ENCODE assay signal across 19 cellular contexts in the genomic region with DNA sequence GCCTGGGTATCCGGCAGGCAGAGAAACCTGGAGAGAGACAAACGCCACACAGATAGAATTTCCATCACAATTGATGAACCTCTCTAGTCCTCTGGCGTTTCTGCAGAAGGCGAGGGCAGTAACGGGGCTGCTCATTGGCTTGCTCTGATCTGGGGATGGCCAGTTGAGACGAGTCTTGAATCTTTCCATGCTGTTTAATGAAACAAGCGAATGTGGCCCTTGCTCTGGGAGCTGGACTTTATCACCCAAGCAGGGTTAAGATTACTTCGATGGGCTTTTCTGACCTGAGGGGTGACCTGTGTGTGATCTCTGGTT. TPM values are rescaled to one million over a fixed set of nuclear protein-coding genes. Genes with fewer than 3 reads are reported as not detected.
DNase-seq lines count a peak whose midpoint lies in the region; TF ChIP-seq lines count a peak whose summit lies in the region.
"Had no signal": no experiment of that assay in that cellular context is flagged by ENCODE, and none has a peak within 500 bp of the region (broad histone marks: within the 10 kb centered on the region; RNA-seq: fewer than 3 reads in every experiment).

No MANE protein-coding gene starts in this region.

- H3K18ac ChIP-seq in H9 (ENCODE audit: insufficient read length, low read depth, low read length): peak overlapping the region; percentile 18

- no peak overlapping the region for H4K91ac ChIP-seq in H9 (ENCODE audit: insufficient read length, low read depth, low read length)

- H3K4me2 ChIP-seq in H9 (ENCODE audit: insufficient read depth, insufficient read length, low read length) (peak overlapping the region; percentile 55), OCI-LY3 (ENCODE audit: low read length) (peak overlapping the region; percentile 72), parathyroid adenoma (ENCODE audit: low read length) (peak overlapping the region; percentile 86)

- DNase-seq in H9 (peak; percentile 78), COLO829 (ENCODE audit: low spot score) (no peak)
- DNase-seq in stimulated activated CD4-positive, alpha-beta T cell treated with anti-CD3 and anti-CD28 coated beads, Interleukin-1b, Interleukin-23, amount 100 ng/mL, for 48 hours: no peak
- DNase-seq in activated naive CD4-positive, alpha-beta T cell treated with anti-CD3 and anti-CD28 coated beads, Interleukin-2, amount 50 U/mL, for 16 hours: no peak
- DNase-seq: CD8-positive, alpha-beta memory T cell; DMS79; foreskin fibroblast; IMR-90; NCI-H1417; NCI-H510A treated with DMSO at 0.1 percent for 48 hours had no signal

- peaks cover 4% of the 10 kb centered on the region; the same call in 1 of the 2 replicates for H3K4me1 ChIP-seq in H9 (ENCODE audit: insufficient read depth, low read length)
- peaks cover 16% of the 10 kb centered on the region for H3K4me1 ChIP-seq in OCI-LY3 (ENCODE audit: low read length)
- peaks cover 10% of the 10 kb centered on the region for H3K4me1 ChIP-seq in iPS-15b (ENCODE audit: control insufficient read depth, insufficient read depth, low read length)
- no peaks in the 10 kb centered on the region for H3K4me1 ChIP-seq in parathyroid adenoma

- WGBS in H9 (ENCODE audit: extremely low coverage, insufficient read length, low lambda C conversion rate): no CpG with 5 or more reads among the region's 8 CpGs

- H3K4me3 ChIP-seq in OCI-LY3 (ENCODE audit: low read length) (peak overlapping the region; percentile 63), iPS-15b (ENCODE audit: low read depth, low read length) (peak overlapping the region; percentile 52), parathyroid adenoma (ENCODE audit: low read depth, low read length) (peak overlapping the region; percentile 72)
- H3K4me3 ChIP-seq: suprapubic skin, vagina had no signal

- H2BK20ac ChIP-seq in H9 (ENCODE audit: low read depth, low read length, poor library complexity, severe bottlenecking): no peak overlapping the region

- no peak overlapping the region for H3K23ac ChIP-seq in H9 (ENCODE audit: insufficient read length, low read depth, low read length)

- H3K23me2 ChIP-seq in H9 (ENCODE audit: insufficient read length, low read depth, low read length, poor library complexity, severe bottlenecking): peaks cover 5% of the 10 kb centered on the region

- no peak overlapping the region for H2BK120ac ChIP-seq in H9 (ENCODE audit: low read depth, low read length, poor library complexity, severe bottlenecking)

- H3K56ac ChIP-seq in H9 (ENCODE audit: insufficient read length, low read depth, low read length): no peak overlapping the region

- no peaks in the 10 kb centered on the region for H3K9me3 ChIP-seq in H9 (ENCODE audit: control insufficient read depth, low read depth, low read length)
- H3K9me3 ChIP-seq in OCI-LY3 (ENCODE audit: insufficient read depth, low read length): no peaks in the 10 kb centered on the region
- no peaks in the 10 kb centered on the region for H3K9me3 ChIP-seq in iPS-15b (ENCODE audit: control insufficient read depth, insufficient read depth, low read length)
- no peaks in the 10 kb centered on the region for H3K9me3 ChIP-seq in parathyroid adenoma (ENCODE audit: control insufficient read depth, low read length)
- H3K9me3 ChIP-seq: suprapubic skin, vagina had no signal

- peak overlapping the region; percentile 65 to 75 for H3K4me3 Mint-ChIP-seq in H9
- H3K4me3 Mint-ChIP-seq: CD8-positive, alpha-beta memory T cell; central memory CD8-positive, alpha-beta T cell; naive thymus-derived CD4-positive, alpha-beta T cell; T-helper 1 cell treated with Interleukin-12 subunit alpha and Interleukin-12 subunit beta and Interleukin-4 antibody, amounts not matched to agents 30 μg/mL and 1 μg/mL, for 36 hours had no signal

- H3K14ac ChIP-seq in H9 (ENCODE audit: insufficient read depth, low read length): no peak overlapping the region; the same call in 1 of the 2 replicates

- peaks cover 13% of the 10 kb centered on the region for H3K27me3 Mint-ChIP-seq in H9 (ENCODE audit: low read depth)

- H3K9ac ChIP-seq in H9 (ENCODE audit: extremely low read depth, insufficient read length, low read length): no peak overlapping the region
- H3K9ac ChIP-seq in OCI-LY3 (ENCODE audit: low read length): no peak overlapping the region
- no peak overlapping the region for H3K9ac ChIP-seq in iPS-15b (ENCODE audit: low read depth, low read length)
- H3K9ac ChIP-seq in parathyroid adenoma: no peak overlapping the region

- no peak overlapping the region for H2BK12ac ChIP-seq in H9 (ENCODE audit: insufficient read length, low read depth, low read length)

- no peaks in the 10 kb centered on the region for H3K9me3 Mint-ChIP-seq in H9
- H3K9me3 Mint-ChIP-seq: activated naive CD4-positive, alpha-beta T cell treated with anti-CD3 and anti-CD28 coated beads, Interleukin-2, amount 50 U/mL, for 72 hours; CD8-positive, alpha-beta memory T cell; central memory CD8-positive, alpha-beta T cell; naive thymus-derived CD4-positive, alpha-beta T cell; T-helper 1 cell treated with Interleukin-12 subunit alpha and Interleukin-12 subunit beta and Interleukin-4 antibody, amounts not matched to agents 30 μg/mL and 1 μg/mL, for 36 hours had no signal

- TF ChIP-seq CTCF in H9 (conservative IDR thresholded peaks at IDR 0.05): no peak
- no peak for TF ChIP-seq CTCF in OCI-LY3 (IDR thresholded peaks at IDR 0.05; ENCODE audit: low read depth, low read length)
- TF ChIP-seq CTCF in parathyroid adenoma (IDR thresholded peaks at IDR 0.05): no peak

- H3K4me1 Mint-ChIP-seq in H9: peaks cover 30 to 41% of the 10 kb centered on the region in 2 experiments
- H3K4me1 Mint-ChIP-seq: CD8-positive, alpha-beta memory T cell; central memory CD8-positive, alpha-beta T cell had no signal

- H3K36me3 Mint-ChIP-seq in H9 (ENCODE audit: insufficient read depth in 1 of 3, low read depth in 3 of 3): no peaks in the 10 kb centered on the region; a peak in 1 of 7 replicates
- H3K36me3 Mint-ChIP-seq: activated naive CD4-positive, alpha-beta T cell treated with anti-CD3 and anti-CD28 coated beads, Interleukin-2, amount 50 U/mL, for 72 hours; CD8-positive, alpha-beta memory T cell had no signal

- H4K8ac ChIP-seq in H9 (replicated peaks; ENCODE audit: insufficient read length, low read depth, low read length): no peak overlapping the region

- H3K27ac ChIP-seq in H9 (ENCODE audit: insufficient read length, low read depth, low read length): peak overlapping the region; percentile 27
- H3K27ac ChIP-seq in OCI-LY3 (ENCODE audit: low read length): no peak overlapping the region
- H3K27ac ChIP-seq in parathyroid adenoma: no peak overlapping the region
- H3K27ac ChIP-seq: suprapubic skin, vagina had no signal

- H3K79me2 ChIP-seq in H9 (ENCODE audit: insufficient read depth, low read length) (no peaks in the 10 kb centered on the region), OCI-LY3 (ENCODE audit: low read length) (no peaks in the 10 kb centered on the region), parathyroid adenoma (no peaks in the 10 kb centered on the region)

- H3K36me3 ChIP-seq in OCI-LY3 (replicated peaks; ENCODE audit: low read depth, low read length): no peaks in the 10 kb centered on the region
- no peaks in the 10 kb centered on the region for H3K36me3 ChIP-seq in iPS-15b (ENCODE audit: control insufficient read depth, insufficient read depth, low read length)
- no peaks in the 10 kb centered on the region for H3K36me3 ChIP-seq in parathyroid adenoma (ENCODE audit: control insufficient read depth, insufficient read depth, low read length)
- H3K36me3 ChIP-seq: suprapubic skin, vagina had no signal

- no peak overlapping the region for H4K5ac ChIP-seq in H9 (ENCODE audit: insufficient read length, low read depth, low read length)

- no peak overlapping the region for H3K4ac ChIP-seq in H9 (ENCODE audit: low read depth, low read length)

- H4K20me1 ChIP-seq in H9 (ENCODE audit: control insufficient read depth, insufficient read depth, insufficient read length) (no peaks in the 10 kb centered on the region), OCI-LY3 (ENCODE audit: insufficient read depth, low read length) (no peaks in the 10 kb centered on the region)

- H2BK5ac ChIP-seq in H9 (ENCODE audit: insufficient read length, low read length): no peak overlapping the region

- H2AFZ ChIP-seq in H9 (ENCODE audit: low read length): peak overlapping the region; percentile 83
- H2AFZ ChIP-seq in OCI-LY3 (ENCODE audit: low read depth, low read length): 0 out of 2 replicates have a peak overlapping the region, but pooled peaks have one; percentile 5
- peak overlapping the region; percentile 65 for H2AFZ ChIP-seq in parathyroid adenoma

- H3K79me1 ChIP-seq in H9 (ENCODE audit: insufficient read depth, low read depth, low read length, poor library complexity, severe bottlenecking): no peaks in the 10 kb centered on the region

- no peak overlapping the region for H2AK5ac ChIP-seq in H9 (ENCODE audit: insufficient read length, low read length)

- no peak overlapping the region for H2BK15ac ChIP-seq in H9 (ENCODE audit: low read depth, low read length)

- peak overlapping the region; percentile 87 to 97 (median 93); a peak in 5 of 7 replicates for H3K27ac Mint-ChIP-seq in H9
- H3K27ac Mint-ChIP-seq: activated naive CD4-positive, alpha-beta T cell treated with anti-CD3 and anti-CD28 coated beads, Interleukin-2, amount 50 U/mL, for 72 hours; CD8-positive, alpha-beta memory T cell; naive thymus-derived CD4-positive, alpha-beta T cell; T-helper 1 cell treated with Interleukin-12 subunit alpha and Interleukin-12 subunit beta and Interleukin-4 antibody, amounts not matched to agents 30 μg/mL and 1 μg/mL, for 36 hours had no signal

- no peak overlapping the region for H3T11ph ChIP-seq in H9 (ENCODE audit: low read length)

- H3K27me3 ChIP-seq in H9 (ENCODE audit: insufficient read depth, low read length) (no peaks in the 10 kb centered on the region), OCI-LY3 (ENCODE audit: low read depth, low read length) (peaks cover 59% of the 10 kb centered on the region), iPS-15b (ENCODE audit: control insufficient read depth, insufficient read depth, low read length) (no peaks in the 10 kb centered on the region), parathyroid adenoma (ENCODE audit: control insufficient read depth, insufficient read depth, low read length) (no peaks in the 10 kb centered on the region)
- H3K27me3 ChIP-seq: vagina had no signal

RNA-seq across cellular contexts. Expression of gene CLMN, which starts 42.4 kb away (rescaled TPM):
- total RNA-seq in H9 (2021): 7.6 and 8.4 TPM in 2 replicates

Comparison
In these comparisons a context has a peak if more than half of its experiments do, and no peak if none do; other contexts are left out.
1. H2AFZ ChIP-seq: peak in every context shown above with its lines; median percentile 83 in H9; 65 in parathyroid adenoma; 5 in OCI-LY3.